In the genomic region with DNA sequence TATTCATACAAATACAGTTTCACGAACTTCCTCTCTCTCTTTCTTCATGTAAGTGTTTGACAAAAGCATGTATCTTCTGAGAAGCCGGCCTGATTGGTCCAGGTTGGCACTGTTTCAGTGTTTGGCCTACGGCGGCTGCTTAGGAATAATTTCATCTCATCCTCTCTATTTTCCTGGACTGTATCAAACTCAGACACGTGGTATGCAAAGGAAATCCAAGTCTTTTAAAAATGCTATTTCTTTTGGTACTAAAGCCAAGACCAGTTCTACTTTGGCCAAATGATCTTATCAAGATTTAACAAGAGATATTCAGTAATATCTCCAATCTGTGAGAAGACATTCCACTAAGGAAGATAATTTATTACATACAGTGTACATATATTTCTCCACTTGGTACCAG, we compare ENCODE assay signal across 1 cellular context.
TF ChIP-seq lines count a peak whose summit lies in the region.

No MANE protein-coding gene starts in this region.

TF ChIP-seq in GM23338, 12 proteins besides CTCF, POLR2A, EP300 and RAD21 (continued from another document):
- TF ChIP-seq, protein P1, sequence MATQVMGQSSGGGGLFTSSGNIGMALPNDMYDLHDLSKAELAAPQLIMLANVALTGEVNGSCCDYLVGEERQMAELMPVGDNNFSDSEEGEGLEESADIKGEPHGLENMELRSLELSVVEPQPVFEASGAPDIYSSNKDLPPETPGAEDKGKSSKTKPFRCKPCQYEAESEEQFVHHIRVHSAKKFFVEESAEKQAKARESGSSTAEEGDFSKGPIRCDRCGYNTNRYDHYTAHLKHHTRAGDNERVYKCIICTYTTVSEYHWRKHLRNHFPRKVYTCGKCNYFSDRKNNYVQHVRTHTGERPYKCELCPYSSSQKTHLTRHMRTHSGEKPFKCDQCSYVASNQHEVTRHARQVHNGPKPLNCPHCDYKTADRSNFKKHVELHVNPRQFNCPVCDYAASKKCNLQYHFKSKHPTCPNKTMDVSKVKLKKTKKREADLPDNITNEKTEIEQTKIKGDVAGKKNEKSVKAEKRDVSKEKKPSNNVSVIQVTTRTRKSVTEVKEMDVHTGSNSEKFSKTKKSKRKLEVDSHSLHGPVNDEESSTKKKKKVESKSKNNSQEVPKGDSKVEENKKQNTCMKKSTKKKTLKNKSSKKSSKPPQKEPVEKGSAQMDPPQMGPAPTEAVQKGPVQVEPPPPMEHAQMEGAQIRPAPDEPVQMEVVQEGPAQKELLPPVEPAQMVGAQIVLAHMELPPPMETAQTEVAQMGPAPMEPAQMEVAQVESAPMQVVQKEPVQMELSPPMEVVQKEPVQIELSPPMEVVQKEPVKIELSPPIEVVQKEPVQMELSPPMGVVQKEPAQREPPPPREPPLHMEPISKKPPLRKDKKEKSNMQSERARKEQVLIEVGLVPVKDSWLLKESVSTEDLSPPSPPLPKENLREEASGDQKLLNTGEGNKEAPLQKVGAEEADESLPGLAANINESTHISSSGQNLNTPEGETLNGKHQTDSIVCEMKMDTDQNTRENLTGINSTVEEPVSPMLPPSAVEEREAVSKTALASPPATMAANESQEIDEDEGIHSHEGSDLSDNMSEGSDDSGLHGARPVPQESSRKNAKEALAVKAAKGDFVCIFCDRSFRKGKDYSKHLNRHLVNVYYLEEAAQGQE (IDR thresholded peaks at IDR 0.05; ENCODE audit: unreplicated experiment), result no peak
- TF ChIP-seq, protein P2, sequence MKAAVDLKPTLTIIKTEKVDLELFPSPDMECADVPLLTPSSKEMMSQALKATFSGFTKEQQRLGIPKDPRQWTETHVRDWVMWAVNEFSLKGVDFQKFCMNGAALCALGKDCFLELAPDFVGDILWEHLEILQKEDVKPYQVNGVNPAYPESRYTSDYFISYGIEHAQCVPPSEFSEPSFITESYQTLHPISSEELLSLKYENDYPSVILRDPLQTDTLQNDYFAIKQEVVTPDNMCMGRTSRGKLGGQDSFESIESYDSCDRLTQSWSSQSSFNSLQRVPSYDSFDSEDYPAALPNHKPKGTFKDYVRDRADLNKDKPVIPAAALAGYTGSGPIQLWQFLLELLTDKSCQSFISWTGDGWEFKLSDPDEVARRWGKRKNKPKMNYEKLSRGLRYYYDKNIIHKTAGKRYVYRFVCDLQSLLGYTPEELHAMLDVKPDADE (IDR thresholded peaks at IDR 0.05), result no peak
- no peak for TF ChIP-seq EZH2 (IDR thresholded peaks at IDR 0.05; ENCODE audit: low read depth, unreplicated experiment)
